35 cellular contexts compared by ENCODE assay signal in the genomic region with DNA sequence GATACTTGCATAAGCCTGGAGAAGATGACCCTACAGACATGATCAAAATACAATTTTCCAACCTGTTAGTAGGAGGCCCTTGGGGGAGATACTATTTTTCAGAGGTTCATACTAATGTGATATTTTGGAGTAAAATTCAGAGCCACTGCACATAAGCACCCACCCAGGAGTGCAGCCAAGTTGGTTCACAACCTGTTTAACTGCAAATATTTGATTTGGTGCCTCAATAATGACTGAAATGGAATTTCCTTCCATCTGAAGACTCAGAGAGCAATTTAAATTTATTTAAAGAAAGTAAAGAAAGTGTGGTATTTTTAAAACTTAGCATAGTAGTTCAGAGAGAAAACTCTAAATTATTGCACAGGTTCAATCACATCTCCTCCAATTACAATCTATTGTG.
"Had no signal": no experiment of that assay in that cellular context is flagged by ENCODE, and none has a peak within 500 bp of the region (broad histone marks: within the 10 kb centered on the region; RNA-seq: fewer than 3 reads in every experiment).

No MANE protein-coding gene starts in this region.

- H3K4me2 ChIP-seq: KMS-11 had no signal

- DNase-seq: Karpas-422, Kasumi-1, KG1, MG63, MM.1S, MV-4-11, NCI-H1048, NCI-H1092, NCI-H1092 treated with DMSO at 0.1 percent for 48 hours, NCI-H1105, NCI-H1105 treated with DMSO at 0.1 percent for 48 hours, NCI-H1417, NCI-H1417 treated with DMSO at 0.1 percent for 48 hours, NCI-H1436, NCI-H1436 treated with DMSO at 0.1 percent for 48 hours, NCI-H146, NCI-H1694, NCI-H1694 treated with DMSO at 0.1 percent for 48 hours, NCI-H187, NCI-H187 treated with DMSO at 0.1 percent for 48 hours, NCI-H1930, NCI-H2029, NCI-H2029 treated with DMSO at 0.1 percent for 48 hours, NCI-H2081, NCI-H2081 treated with DMSO at 0.1 percent for 48 hours, NCI-H2107, NCI-H2171, NCI-H2171 treated with DMSO at 0.1 percent for 48 hours, NCI-H2227 treated with DMSO at 0.1 percent for 48 hours, NCI-H226, NCI-H345, NCI-H446, NCI-H446 treated with DMSO at 0.1 percent for 48 hours, NCI-H510A had no signal

- H3K9ac ChIP-seq: KMS-11 had no signal

- H3K4me3 ChIP-seq: MG63 had no signal

- H3K9me3 ChIP-seq: MG63 had no signal

- H3K27ac ChIP-seq: KMS-11 had no signal

- H3K27me3 ChIP-seq: MG63 had no signal

- H3K36me3 ChIP-seq: MG63 had no signal
